In genomic region chr4:146654976-146655761, GRCh38 we compare ENCODE assay signal across 9 cellular contexts. TPM values are rescaled to one million over a fixed set of nuclear protein-coding genes. Genes with fewer than 3 reads are reported as not detected.
DNase-seq lines count a peak whose midpoint lies in the region; ATAC-seq and TF ChIP-seq lines count a peak whose summit lies in the region.
"Had no signal": no experiment of that assay in that cellular context is flagged by ENCODE, and none has a peak within 500 bp of the region (broad histone marks: within the 10 kb centered on the region; RNA-seq: fewer than 3 reads in every experiment).

No MANE protein-coding gene starts in this region.

- no TSS peak for BruUV-seq in PC-9 (replicated peaks; lab: Mats Ljungman, UMichigan)

- TF ChIP-seq POLR2A in ovary (IDR thresholded peaks at IDR 0.05): no peak

- H3K9me2 ChIP-seq in PC-9 (ENCODE audit: insufficient read depth): no peaks in the 10 kb centered on the region

- peak; percentile 30 for TF ChIP-seq CTCF in BE2C (IDR thresholded peaks at IDR 0.05; ENCODE audit: low read depth, low read length)
- no peak for TF ChIP-seq CTCF in fibroblast of mammary gland (conservative IDR thresholded peaks at IDR 0.05; ENCODE audit: control insufficient read depth, insufficient read depth, low read depth, low read length)
- TF ChIP-seq CTCF in ovary (IDR thresholded peaks at IDR 0.05): no peak
- TF ChIP-seq CTCF in mucosa of descending colon (IDR thresholded peaks at IDR 0.05): no peak
- no peak for TF ChIP-seq CTCF in PC-9 (conservative IDR thresholded peaks at IDR 0.05)

- CTCF ChIA-PET in PC-9 (lab: Charles Lee): no interaction called here

- intact Hi-C loops in ovary (cut with DNase I): no loop called here
- intact Hi-C loops in mucosa of descending colon (cut with DNase I, micrococcal nuclease): no loop called here
- intact Hi-C loops in PC-9 (cut with micrococcal nuclease; ENCODE audit: unreplicated experiment): no loop called here

- no peaks in the 10 kb centered on the region for H4K20me1 ChIP-seq in PC-9 (ENCODE audit: insufficient read depth)

- no peak for TF ChIP-seq EP300 in ovary (IDR thresholded peaks at IDR 0.05)

- H3K36me3 ChIP-seq in BE2C: no peaks in the 10 kb centered on the region
- no peaks in the 10 kb centered on the region for H3K36me3 ChIP-seq in ovary
- no peaks in the 10 kb centered on the region for H3K36me3 ChIP-seq in mucosa of descending colon (ENCODE audit: low read depth)
- no peaks in the 10 kb centered on the region for H3K36me3 ChIP-seq in PC-9 (ENCODE audit: low read depth)

- no peaks in the 10 kb centered on the region for H3K4me1 ChIP-seq in BE2C
- peaks cover 3% of the 10 kb centered on the region for H3K4me1 ChIP-seq in ovary (ENCODE audit: insufficient read depth)
- no peaks in the 10 kb centered on the region for H3K4me1 ChIP-seq in mucosa of descending colon (ENCODE audit: low read depth)
- H3K4me1 ChIP-seq in PC-9 (replicated peaks; ENCODE audit: insufficient read depth): no peaks in the 10 kb centered on the region

- H3K27me3 ChIP-seq in BE2C (peaks cover 71% of the 10 kb centered on the region), ovary (no peaks in the 10 kb centered on the region), PC-9 (ENCODE audit: insufficient read depth, low read depth) (0 out of 2 replicates have a peak, but pooled peaks cover 3% of the 10 kb centered on the region)

- DNase-seq in BE2C: peak; percentile 71
- DNase-seq in NCI-H69 (lab: John Stamatoyannopoulos, UW): peak; percentile 47
- DNase-seq in fibroblast of mammary gland (ENCODE audit: low read depth): peak; percentile 11
- peak in 1 of 5 donors; percentile 44 for DNase-seq in ovary
- DNase-seq in mucosa of descending colon: no peak
- no peak for DNase-seq in HK-2 (ENCODE audit: unreplicated experiment)
- no peak for DNase-seq in PC-9

- no peaks in the 10 kb centered on the region for H3K9me3 ChIP-seq in BE2C
- no peaks in the 10 kb centered on the region for H3K9me3 ChIP-seq in ovary
- no peaks in the 10 kb centered on the region for H3K9me3 ChIP-seq in mucosa of descending colon
- no peaks in the 10 kb centered on the region for H3K9me3 ChIP-seq in PC-9 (ENCODE audit: insufficient read depth, low read depth)

- no peak overlapping the region for H3K4me2 ChIP-seq in PC-9

- no peak overlapping the region for H2AFZ ChIP-seq in PC-9

- WGBS in ovary, 3 donors: 3 to 4% (median 3%) methylated on average over 65 to 74 of the region's 74 CpGs

- POLR2A ChIA-PET in PC-9 (lab: Charles Lee; ENCODE audit: unreplicated experiment): no interaction called here

- no peak overlapping the region for H3K27ac ChIP-seq in ovary
- no peak overlapping the region for H3K27ac ChIP-seq in PC-9

- H3F3A ChIP-seq in PC-9 (ENCODE audit: insufficient read depth, low read depth): no peaks in the 10 kb centered on the region

- ATAC-seq in mucosa of descending colon (no peak), HG03039 (IDR thresholded peaks at IDR 0.05; ENCODE audit: unreplicated experiment) (no peak)

- H3K79me2 ChIP-seq in PC-9 (ENCODE audit: low read depth): no peaks in the 10 kb centered on the region

- H3K4me3 ChIP-seq in BE2C (ENCODE audit: low read depth, low read length): peak overlapping the region; percentile 51
- peak overlapping the region; percentile 24 for H3K4me3 ChIP-seq in fibroblast of mammary gland (ENCODE audit: control insufficient read depth, low read depth, low read length)
- peak overlapping the region; percentile 28 for H3K4me3 ChIP-seq in ovary
- no peak overlapping the region for H3K4me3 ChIP-seq in mucosa of descending colon
- H3K4me3 ChIP-seq in PC-9: no peak overlapping the region

RNA-seq across cellular contexts. Expression of gene POU4F2, which starts 16.5 kb away (rescaled TPM):
- polyA plus RNA-seq in BE2C (2012; ENCODE audit: insufficient read depth, insufficient read length, low read depth): not detected
- total RNA-seq in ovary (not detected), mucosa of descending colon (not detected), PC-9 (2021) (not detected in 2 replicates)
- polyA plus RNA-seq in ovary: not detected
- total RNA-seq: lung microvascular endothelial cell had no signal

Comparison
In these comparisons a context has a peak if more than half of its experiments do, and no peak if none do; other contexts are left out.
1. DNase-seq: peak in BE2C (single experiment), NCI-H69 (single experiment) and fibroblast of mammary gland (single experiment); none in mucosa of descending colon (0 of 3), HK-2 (single experiment) and PC-9 (0 of 2).
2. H3K4me3 ChIP-seq: peak in BE2C (single experiment), fibroblast of mammary gland (single experiment) and ovary (single experiment); none in mucosa of descending colon (single experiment) and PC-9 (single experiment).